In the genomic region with DNA sequence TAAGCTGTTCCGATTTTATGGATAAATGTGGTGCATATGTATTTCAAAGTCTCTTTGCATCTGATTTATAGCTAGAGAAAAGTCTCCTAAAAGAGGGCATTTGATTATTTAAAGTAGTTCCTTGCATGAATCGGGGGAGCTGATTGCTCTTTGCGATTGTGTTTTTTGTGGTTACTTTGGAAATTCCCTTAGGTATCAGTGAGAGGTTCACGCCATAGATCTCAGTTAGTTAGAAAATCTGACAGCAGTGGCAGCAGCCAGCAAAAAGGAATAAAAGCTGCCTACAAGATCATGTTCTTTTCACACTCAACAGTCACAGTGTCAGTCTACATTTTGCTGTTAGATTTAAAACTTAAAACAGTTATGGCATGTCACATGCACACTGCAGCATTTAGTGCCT, we compare ENCODE assay signal across 29 cellular contexts.
"Had no signal": no experiment of that assay in that cellular context is flagged by ENCODE, and none has a peak within 500 bp of the region (broad histone marks: within the 10 kb centered on the region; RNA-seq: fewer than 3 reads in every experiment).

No MANE protein-coding gene starts in this region.

- H3K9me3 ChIP-seq: ascending aorta, breast epithelium had no signal

- H3K27ac ChIP-seq: ascending aorta, breast epithelium had no signal

- H3K4me1 ChIP-seq: ascending aorta, breast epithelium had no signal

- H3K27me3 ChIP-seq: ascending aorta, breast epithelium had no signal

- DNase-seq: activated CD4-positive, alpha-beta T cell treated with anti-CD3 and anti-CD28 coated beads, Interleukin-2, amount 10 ng/mL, durations not matched to agents 24 days and 14 days; activated CD4-positive, alpha-beta T cell treated with anti-CD3 and anti-CD28 coated beads, Interleukin-2, amount 50 U/mL, for 4 hours; activated CD8-positive, alpha-beta T cell treated with anti-CD3 and anti-CD28 coated beads for 36 hours; activated effector memory CD4-positive, alpha-beta T cell treated with anti-CD3 and anti-CD28 coated beads, Interleukin-2, amount 50 U/mL, for 16 hours; activated naive CD4-positive, alpha-beta T cell; activated naive CD4-positive, alpha-beta T cell treated with anti-CD3 and anti-CD28 coated beads, Interleukin-2, amount 50 U/mL, for 16 hours; activated naive CD8-positive, alpha-beta T cell treated with anti-CD3 and anti-CD28 coated beads, Interleukin-2, amount 10 ng/mL, durations not matched to agents 7 days and 5 days; activated T-cell treated with anti-CD3 and anti-CD28 coated beads, Interleukin-2, amount 50 U/mL, for 1 hour; activated T-cell treated with anti-CD3 and anti-CD28 coated beads, Interleukin-2, amount 50 U/mL, for 72 hours; amygdala; KBM-7; MM.1S; MV-4-11; NCI-H1092 treated with DMSO at 0.1 percent for 48 hours; NCI-H1417; NCI-H146; NCI-H187; NCI-H2029 treated with DMSO at 0.1 percent for 48 hours; NCI-H2107; NCI-H2171; NCI-H510A treated with DMSO at 0.1 percent for 48 hours; NCI-H526 treated with DMSO at 0.1 percent for 48 hours; NCI-H774; Right ventricle myocardium superior had no signal

- H3K36me3 ChIP-seq: ascending aorta, breast epithelium had no signal

- H3K4me3 ChIP-seq: ascending aorta, breast epithelium had no signal

- ATAC-seq: activated CD8-positive, alpha-beta T cell treated with anti-CD3 and anti-CD28 coated beads for 36 hours; activated T-cell treated with anti-CD3 and anti-CD28 coated beads, Interleukin-2, amount 50 U/mL, for 72 hours; activated T-helper 17 cell treated with anti-CD3 and anti-CD28 coated beads, Interleukin-2, amount 50 U/mL, for 72 hours had no signal

- FAIRE-seq: colon, TTC549 had no signal
